Comparison of ENCODE assay signal across 1 cellular context in the genomic region with DNA sequence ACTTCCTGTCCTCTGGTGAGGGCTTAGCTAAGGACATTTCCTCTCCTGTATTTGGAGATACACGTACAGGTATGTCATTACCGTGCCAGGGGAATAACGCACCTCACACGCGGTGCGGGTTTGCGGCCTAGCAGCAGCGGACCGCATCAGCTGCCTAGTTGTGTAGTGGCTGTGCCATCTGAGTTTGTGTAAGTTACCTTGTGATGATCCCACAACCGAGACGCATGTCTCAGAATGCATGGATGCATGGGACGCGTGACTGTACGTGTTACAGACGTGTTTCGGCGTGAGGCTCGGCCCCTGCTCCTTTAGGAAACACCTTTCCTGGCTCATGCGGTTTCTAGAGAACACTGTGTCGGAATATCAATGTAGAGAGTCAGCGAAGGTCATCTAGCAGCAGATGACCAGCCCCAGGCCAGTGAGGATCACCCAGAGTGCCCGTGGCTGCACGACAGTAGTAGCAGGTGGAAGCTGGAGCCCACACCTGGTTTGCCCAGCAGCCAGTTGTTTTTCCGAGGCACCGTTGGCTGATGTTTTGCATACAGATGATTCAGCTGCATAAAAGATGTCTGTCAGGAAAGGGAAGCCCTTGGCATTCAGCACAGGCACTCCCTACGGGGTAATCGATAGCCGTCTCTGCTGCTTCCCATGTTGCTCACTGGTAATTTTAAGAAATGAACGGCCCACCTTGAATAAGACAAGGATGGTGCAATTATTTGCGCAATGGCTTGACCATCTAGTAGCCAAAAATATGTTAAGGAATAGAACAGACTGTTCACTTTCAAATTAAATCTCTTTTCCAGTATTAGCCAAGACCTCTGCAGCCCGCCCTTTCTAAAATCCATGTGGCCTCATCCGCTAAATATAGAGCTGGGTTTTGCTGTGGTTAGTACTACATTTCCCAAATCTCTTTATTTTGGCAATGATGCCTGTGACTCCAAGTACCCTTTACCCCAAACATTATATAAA.
TF ChIP-seq lines count a peak whose summit lies in the region.

No MANE protein-coding gene starts in this region.

TF ChIP-seq in HepG2, 621 proteins besides CTCF, POLR2A, EP300 and RAD21 (continued from another document and continues in another):
- TF ChIP-seq, protein P1, sequence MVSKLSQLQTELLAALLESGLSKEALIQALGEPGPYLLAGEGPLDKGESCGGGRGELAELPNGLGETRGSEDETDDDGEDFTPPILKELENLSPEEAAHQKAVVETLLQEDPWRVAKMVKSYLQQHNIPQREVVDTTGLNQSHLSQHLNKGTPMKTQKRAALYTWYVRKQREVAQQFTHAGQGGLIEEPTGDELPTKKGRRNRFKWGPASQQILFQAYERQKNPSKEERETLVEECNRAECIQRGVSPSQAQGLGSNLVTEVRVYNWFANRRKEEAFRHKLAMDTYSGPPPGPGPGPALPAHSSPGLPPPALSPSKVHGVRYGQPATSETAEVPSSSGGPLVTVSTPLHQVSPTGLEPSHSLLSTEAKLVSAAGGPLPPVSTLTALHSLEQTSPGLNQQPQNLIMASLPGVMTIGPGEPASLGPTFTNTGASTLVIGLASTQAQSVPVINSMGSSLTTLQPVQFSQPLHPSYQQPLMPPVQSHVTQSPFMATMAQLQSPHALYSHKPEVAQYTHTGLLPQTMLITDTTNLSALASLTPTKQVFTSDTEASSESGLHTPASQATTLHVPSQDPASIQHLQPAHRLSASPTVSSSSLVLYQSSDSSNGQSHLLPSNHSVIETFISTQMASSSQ (IDR thresholded peaks at IDR 0.05; ENCODE audit: low read depth): no peak
- TF ChIP-seq, protein P1 (CRISPR knock-in tag; IDR thresholded peaks at IDR 0.05; ENCODE audit: borderline replicate concordance): no peak
- no peak for TF ChIP-seq STAT5B (CRISPR knock-in tag; IDR thresholded peaks at IDR 0.05)
- no peak for TF ChIP-seq ZNF317 (CRISPR knock-in tag; IDR thresholded peaks at IDR 0.05)
- TF ChIP-seq, protein P2, sequence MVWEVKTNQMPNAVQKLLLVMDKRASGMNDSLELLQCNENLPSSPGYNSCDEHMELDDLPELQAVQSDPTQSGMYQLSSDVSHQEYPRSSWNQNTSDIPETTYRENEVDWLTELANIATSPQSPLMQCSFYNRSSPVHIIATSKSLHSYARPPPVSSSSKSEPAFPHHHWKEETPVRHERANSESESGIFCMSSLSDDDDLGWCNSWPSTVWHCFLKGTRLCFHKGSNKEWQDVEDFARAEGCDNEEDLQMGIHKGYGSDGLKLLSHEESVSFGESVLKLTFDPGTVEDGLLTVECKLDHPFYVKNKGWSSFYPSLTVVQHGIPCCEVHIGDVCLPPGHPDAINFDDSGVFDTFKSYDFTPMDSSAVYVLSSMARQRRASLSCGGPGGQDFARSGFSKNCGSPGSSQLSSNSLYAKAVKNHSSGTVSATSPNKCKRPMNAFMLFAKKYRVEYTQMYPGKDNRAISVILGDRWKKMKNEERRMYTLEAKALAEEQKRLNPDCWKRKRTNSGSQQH (CRISPR knock-in tag; IDR thresholded peaks at IDR 0.05; ENCODE audit: low read depth): 0 out of 2 replicates have a peak, but pooled peaks have one; percentile 40
- TF ChIP-seq, protein P3, sequence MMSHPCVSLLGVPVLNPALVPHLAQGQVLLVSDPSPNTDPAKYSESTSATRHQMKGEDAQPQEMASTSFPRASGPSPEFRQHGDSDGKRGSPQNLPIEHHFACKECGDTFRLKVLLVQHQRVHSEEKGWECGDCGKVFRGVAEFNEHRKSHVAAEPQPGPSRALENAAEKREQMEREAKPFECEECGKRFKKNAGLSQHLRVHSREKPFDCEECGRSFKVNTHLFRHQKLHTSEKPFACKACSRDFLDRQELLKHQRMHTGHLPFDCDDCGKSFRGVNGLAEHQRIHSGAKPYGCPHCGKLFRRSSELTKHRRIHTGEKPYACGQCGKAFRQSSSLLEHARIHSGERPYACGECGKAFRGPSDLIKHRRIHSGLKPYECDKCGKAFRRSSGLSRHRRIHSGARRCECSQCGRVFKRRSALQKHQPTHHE (CRISPR knock-in tag; IDR thresholded peaks at IDR 0.05; ENCODE audit: borderline replicate concordance): no peak
- TF ChIP-seq TP53 (CRISPR knock-in tag; conservative IDR thresholded peaks at IDR 0.05): no peak
- 0 out of 2 replicates have a peak, but pooled peaks have one; percentile 53 for TF ChIP-seq NFATC3 (CRISPR knock-in tag; IDR thresholded peaks at IDR 0.05)
- TF ChIP-seq CHD2 (IDR thresholded peaks at IDR 0.05; ENCODE audit: low read depth, low read length): no peak
- TF ChIP-seq, protein P4, sequence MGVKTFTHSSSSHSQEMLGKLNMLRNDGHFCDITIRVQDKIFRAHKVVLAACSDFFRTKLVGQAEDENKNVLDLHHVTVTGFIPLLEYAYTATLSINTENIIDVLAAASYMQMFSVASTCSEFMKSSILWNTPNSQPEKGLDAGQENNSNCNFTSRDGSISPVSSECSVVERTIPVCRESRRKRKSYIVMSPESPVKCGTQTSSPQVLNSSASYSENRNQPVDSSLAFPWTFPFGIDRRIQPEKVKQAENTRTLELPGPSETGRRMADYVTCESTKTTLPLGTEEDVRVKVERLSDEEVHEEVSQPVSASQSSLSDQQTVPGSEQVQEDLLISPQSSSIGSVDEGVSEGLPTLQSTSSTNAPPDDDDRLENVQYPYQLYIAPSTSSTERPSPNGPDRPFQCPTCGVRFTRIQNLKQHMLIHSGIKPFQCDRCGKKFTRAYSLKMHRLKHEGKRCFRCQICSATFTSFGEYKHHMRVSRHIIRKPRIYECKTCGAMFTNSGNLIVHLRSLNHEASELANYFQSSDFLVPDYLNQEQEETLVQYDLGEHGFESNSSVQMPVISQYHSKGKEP (CRISPR knock-in tag; IDR thresholded peaks at IDR 0.05): no peak
- no peak for TF ChIP-seq SMC3 (IDR thresholded peaks at IDR 0.05; ENCODE audit: low read length)
- no peak for TF ChIP-seq CREM (IDR thresholded peaks at IDR 0.05)
- TF ChIP-seq CREM (CRISPR knock-in tag; IDR thresholded peaks at IDR 0.05): no peak
- TF ChIP-seq ZNF549 (CRISPR knock-in tag; IDR thresholded peaks at IDR 0.05): no peak
- TF ChIP-seq PRMT3 (CRISPR knock-in tag; IDR thresholded peaks at IDR 0.05; ENCODE audit: borderline replicate concordance, low read depth): no peak
- TF ChIP-seq, protein P5, sequence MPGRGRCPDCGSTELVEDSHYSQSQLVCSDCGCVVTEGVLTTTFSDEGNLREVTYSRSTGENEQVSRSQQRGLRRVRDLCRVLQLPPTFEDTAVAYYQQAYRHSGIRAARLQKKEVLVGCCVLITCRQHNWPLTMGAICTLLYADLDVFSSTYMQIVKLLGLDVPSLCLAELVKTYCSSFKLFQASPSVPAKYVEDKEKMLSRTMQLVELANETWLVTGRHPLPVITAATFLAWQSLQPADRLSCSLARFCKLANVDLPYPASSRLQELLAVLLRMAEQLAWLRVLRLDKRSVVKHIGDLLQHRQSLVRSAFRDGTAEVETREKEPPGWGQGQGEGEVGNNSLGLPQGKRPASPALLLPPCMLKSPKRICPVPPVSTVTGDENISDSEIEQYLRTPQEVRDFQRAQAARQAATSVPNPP (CRISPR knock-in tag; IDR thresholded peaks at IDR 0.05): no peak
- TF ChIP-seq ZNF256 (CRISPR knock-in tag; conservative IDR thresholded peaks at IDR 0.05): no peak; the same call in 1 of the 2 replicates
- no peak for TF ChIP-seq ZNF713 (CRISPR knock-in tag; IDR thresholded peaks at IDR 0.05)
- no peak for TF ChIP-seq ZNF44 (CRISPR knock-in tag; IDR thresholded peaks at IDR 0.05)
- TF ChIP-seq, protein P6, sequence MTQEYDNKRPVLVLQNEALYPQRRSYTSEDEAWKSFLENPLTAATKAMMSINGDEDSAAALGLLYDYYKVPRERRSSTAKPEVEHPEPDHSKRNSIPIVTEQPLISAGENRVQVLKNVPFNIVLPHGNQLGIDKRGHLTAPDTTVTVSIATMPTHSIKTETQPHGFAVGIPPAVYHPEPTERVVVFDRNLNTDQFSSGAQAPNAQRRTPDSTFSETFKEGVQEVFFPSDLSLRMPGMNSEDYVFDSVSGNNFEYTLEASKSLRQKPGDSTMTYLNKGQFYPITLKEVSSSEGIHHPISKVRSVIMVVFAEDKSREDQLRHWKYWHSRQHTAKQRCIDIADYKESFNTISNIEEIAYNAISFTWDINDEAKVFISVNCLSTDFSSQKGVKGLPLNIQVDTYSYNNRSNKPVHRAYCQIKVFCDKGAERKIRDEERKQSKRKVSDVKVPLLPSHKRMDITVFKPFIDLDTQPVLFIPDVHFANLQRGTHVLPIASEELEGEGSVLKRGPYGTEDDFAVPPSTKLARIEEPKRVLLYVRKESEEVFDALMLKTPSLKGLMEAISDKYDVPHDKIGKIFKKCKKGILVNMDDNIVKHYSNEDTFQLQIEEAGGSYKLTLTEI (CRISPR knock-in tag; conservative IDR thresholded peaks at IDR 0.05): no peak
- TF ChIP-seq MED1 (CRISPR knock-in tag; IDR thresholded peaks at IDR 0.05): no peak
- no peak for TF ChIP-seq ZC3H13 (CRISPR knock-in tag; IDR thresholded peaks at IDR 0.05)
- TF ChIP-seq RNF2 (conservative IDR thresholded peaks at IDR 0.05; ENCODE audit: low read depth): 0 out of 2 replicates have a peak, but pooled peaks have one; percentile 32
- TF ChIP-seq KAT7 (CRISPR knock-in tag; IDR thresholded peaks at IDR 0.05; ENCODE audit: borderline replicate concordance): no peak
- TF ChIP-seq ZNF501 (CRISPR knock-in tag; IDR thresholded peaks at IDR 0.05): peak; percentile 89
- TF ChIP-seq DMAP1 (CRISPR knock-in tag; IDR thresholded peaks at IDR 0.05): no peak
- 0 out of 2 replicates have a peak, but pooled peaks have one; percentile 32 for TF ChIP-seq ZNF230 (CRISPR knock-in tag; IDR thresholded peaks at IDR 0.05)
- TF ChIP-seq TEAD3 (CRISPR knock-in tag; optimal IDR thresholded peaks at IDR 0.05; ENCODE audit: borderline replicate concordance): no peak
- TF ChIP-seq, protein P7, sequence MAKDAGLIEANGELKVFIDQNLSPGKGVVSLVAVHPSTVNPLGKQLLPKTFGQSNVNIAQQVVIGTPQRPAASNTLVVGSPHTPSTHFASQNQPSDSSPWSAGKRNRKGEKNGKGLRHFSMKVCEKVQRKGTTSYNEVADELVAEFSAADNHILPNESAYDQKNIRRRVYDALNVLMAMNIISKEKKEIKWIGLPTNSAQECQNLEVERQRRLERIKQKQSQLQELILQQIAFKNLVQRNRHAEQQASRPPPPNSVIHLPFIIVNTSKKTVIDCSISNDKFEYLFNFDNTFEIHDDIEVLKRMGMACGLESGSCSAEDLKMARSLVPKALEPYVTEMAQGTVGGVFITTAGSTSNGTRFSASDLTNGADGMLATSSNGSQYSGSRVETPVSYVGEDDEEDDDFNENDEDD (CRISPR knock-in tag; IDR thresholded peaks at IDR 0.05; ENCODE audit: borderline replicate concordance): no peak
- no peak for TF ChIP-seq MATR3 (CRISPR knock-in tag; IDR thresholded peaks at IDR 0.05)
- TF ChIP-seq, protein P8, sequence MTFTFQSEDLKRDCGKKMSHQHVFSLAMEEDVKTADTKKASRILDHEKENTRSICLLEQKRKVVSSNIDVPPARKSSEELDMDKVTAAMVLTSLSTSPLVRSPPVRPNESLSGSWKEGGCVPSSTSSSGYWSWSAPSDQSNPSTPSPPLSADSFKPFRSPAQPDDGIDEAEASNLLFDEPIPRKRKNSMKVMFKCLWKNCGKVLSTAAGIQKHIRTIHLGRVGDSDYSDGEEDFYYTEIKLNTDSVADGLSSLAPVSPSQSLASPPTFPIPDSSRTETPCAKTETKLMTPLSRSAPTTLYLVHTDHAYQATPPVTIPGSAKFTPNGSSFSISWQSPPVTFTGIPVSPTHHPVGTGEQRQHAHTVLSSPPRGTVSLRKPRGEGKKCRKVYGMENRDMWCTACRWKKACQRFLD (CRISPR knock-in tag; IDR thresholded peaks at IDR 0.05; ENCODE audit: borderline replicate concordance): no peak
- TF ChIP-seq HNRNPUL1 (IDR thresholded peaks at IDR 0.05; ENCODE audit: low read depth, low read length): no peak
- TF ChIP-seq, protein P9, sequence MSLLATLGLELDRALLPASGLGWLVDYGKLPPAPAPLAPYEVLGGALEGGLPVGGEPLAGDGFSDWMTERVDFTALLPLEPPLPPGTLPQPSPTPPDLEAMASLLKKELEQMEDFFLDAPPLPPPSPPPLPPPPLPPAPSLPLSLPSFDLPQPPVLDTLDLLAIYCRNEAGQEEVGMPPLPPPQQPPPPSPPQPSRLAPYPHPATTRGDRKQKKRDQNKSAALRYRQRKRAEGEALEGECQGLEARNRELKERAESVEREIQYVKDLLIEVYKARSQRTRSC (CRISPR knock-in tag; IDR thresholded peaks at IDR 0.05; ENCODE audit: low read depth): 0 out of 2 replicates have a peak, but pooled peaks have one; percentile 42
- no peak for TF ChIP-seq MTF1 (CRISPR knock-in tag; IDR thresholded peaks at IDR 0.05)
- no peak for TF ChIP-seq RFX5 (IDR thresholded peaks at IDR 0.05; ENCODE audit: low read depth, low read length)
- peak; percentile 18; the same call in 1 of the 2 replicates for TF ChIP-seq ZMYM4 (CRISPR knock-in tag; IDR thresholded peaks at IDR 0.05)
- TF ChIP-seq, protein P10, sequence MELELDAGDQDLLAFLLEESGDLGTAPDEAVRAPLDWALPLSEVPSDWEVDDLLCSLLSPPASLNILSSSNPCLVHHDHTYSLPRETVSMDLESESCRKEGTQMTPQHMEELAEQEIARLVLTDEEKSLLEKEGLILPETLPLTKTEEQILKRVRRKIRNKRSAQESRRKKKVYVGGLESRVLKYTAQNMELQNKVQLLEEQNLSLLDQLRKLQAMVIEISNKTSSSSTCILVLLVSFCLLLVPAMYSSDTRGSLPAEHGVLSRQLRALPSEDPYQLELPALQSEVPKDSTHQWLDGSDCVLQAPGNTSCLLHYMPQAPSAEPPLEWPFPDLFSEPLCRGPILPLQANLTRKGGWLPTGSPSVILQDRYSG (CRISPR knock-in tag; IDR thresholded peaks at IDR 0.05): no peak
- TF ChIP-seq ZNF747 (CRISPR knock-in tag; IDR thresholded peaks at IDR 0.05; ENCODE audit: borderline replicate concordance): no peak
- no peak; the same call in 1 of the 2 replicates for TF ChIP-seq SMAD1 (CRISPR knock-in tag; IDR thresholded peaks at IDR 0.05; ENCODE audit: borderline replicate concordance, low read depth)
- TF ChIP-seq, protein P11, sequence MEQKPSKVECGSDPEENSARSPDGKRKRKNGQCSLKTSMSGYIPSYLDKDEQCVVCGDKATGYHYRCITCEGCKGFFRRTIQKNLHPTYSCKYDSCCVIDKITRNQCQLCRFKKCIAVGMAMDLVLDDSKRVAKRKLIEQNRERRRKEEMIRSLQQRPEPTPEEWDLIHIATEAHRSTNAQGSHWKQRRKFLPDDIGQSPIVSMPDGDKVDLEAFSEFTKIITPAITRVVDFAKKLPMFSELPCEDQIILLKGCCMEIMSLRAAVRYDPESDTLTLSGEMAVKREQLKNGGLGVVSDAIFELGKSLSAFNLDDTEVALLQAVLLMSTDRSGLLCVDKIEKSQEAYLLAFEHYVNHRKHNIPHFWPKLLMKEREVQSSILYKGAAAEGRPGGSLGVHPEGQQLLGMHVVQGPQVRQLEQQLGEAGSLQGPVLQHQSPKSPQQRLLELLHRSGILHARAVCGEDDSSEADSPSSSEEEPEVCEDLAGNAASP (CRISPR knock-in tag; IDR thresholded peaks at IDR 0.05; ENCODE audit: borderline replicate concordance): no peak
- TF ChIP-seq ZNF83 (CRISPR knock-in tag; IDR thresholded peaks at IDR 0.05; ENCODE audit: borderline replicate concordance): 0 out of 2 replicates have a peak, but pooled peaks have one; percentile 4
- TF ChIP-seq PAF1 (CRISPR knock-in tag; IDR thresholded peaks at IDR 0.05): no peak
